1 cellular context compared by ENCODE assay signal in the genomic region with DNA sequence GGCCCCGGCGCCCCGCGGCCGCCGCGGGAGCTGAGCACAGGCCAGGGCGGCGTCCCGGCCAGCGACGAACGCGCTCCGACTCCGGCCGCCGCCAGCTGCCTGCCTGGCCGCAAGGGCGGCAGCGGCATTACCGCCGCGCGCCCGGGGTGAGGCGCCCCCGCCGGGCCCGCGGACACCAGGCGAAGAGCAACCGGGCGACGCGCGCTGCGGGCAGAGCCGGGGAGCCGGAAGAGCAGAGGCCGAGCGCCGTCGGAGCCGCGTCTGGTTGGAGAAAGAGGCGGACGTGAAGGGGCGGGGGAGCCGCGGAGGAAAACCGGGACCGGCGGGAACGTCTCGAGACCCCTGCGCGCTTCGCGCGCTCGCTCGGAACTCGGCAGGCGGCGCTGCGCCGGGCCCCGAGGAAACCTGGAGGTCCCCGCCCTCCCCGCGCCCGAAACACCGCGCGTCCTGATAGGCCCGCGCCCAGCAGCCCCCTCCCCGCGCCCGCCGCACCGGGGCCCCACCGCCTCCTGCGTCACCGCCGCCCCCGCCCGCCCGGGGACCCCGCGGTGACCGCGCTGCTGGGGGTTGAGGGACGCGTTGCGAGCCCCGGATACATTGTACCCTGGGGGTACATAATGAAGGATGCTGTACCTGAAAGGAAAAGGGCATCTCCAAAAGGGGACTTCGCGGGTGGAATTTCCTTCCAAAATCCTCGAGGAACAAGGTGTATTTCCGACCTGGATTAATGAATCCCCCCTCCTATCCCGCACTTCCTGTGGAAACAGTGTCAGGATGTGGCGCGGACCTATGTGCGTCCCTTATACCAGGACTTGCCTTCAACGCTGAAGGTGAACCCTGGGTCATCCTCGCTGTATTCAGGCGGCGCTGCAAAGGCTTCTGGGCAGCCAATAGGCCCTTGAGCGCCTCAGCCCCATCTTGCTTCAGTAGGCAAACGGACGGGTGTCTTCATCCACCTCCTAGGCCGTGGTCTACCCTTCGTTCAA.
TF ChIP-seq lines count a peak whose summit lies in the region.

No MANE protein-coding gene starts in this region.

TF ChIP-seq in GM12878, 131 proteins besides CTCF, POLR2A, EP300 and RAD21 (continued from another document and continues in another):
- TF ChIP-seq, protein P1, sequence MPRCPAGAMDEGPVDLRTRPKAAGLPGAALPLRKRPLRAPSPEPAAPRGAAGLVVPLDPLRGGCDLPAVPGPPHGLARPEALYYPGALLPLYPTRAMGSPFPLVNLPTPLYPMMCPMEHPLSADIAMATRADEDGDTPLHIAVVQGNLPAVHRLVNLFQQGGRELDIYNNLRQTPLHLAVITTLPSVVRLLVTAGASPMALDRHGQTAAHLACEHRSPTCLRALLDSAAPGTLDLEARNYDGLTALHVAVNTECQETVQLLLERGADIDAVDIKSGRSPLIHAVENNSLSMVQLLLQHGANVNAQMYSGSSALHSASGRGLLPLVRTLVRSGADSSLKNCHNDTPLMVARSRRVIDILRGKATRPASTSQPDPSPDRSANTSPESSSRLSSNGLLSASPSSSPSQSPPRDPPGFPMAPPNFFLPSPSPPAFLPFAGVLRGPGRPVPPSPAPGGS (IDR thresholded peaks at IDR 0.05; ENCODE audit: borderline replicate concordance, insufficient read depth, low read depth, low read length, poor library complexity, severe bottlenecking) = peak; percentile 56
- TF ChIP-seq HCFC1 (IDR thresholded peaks at IDR 0.05; ENCODE audit: low read length) = 0 out of 2 replicates have a peak, but pooled peaks have one; percentile 24
- TF ChIP-seq HDAC2 (IDR thresholded peaks at IDR 0.05) = no peak
- no peak for TF ChIP-seq SREBF1 (IDR thresholded peaks at IDR 0.05; ENCODE audit: low read length)
- TF ChIP-seq, protein P2, sequence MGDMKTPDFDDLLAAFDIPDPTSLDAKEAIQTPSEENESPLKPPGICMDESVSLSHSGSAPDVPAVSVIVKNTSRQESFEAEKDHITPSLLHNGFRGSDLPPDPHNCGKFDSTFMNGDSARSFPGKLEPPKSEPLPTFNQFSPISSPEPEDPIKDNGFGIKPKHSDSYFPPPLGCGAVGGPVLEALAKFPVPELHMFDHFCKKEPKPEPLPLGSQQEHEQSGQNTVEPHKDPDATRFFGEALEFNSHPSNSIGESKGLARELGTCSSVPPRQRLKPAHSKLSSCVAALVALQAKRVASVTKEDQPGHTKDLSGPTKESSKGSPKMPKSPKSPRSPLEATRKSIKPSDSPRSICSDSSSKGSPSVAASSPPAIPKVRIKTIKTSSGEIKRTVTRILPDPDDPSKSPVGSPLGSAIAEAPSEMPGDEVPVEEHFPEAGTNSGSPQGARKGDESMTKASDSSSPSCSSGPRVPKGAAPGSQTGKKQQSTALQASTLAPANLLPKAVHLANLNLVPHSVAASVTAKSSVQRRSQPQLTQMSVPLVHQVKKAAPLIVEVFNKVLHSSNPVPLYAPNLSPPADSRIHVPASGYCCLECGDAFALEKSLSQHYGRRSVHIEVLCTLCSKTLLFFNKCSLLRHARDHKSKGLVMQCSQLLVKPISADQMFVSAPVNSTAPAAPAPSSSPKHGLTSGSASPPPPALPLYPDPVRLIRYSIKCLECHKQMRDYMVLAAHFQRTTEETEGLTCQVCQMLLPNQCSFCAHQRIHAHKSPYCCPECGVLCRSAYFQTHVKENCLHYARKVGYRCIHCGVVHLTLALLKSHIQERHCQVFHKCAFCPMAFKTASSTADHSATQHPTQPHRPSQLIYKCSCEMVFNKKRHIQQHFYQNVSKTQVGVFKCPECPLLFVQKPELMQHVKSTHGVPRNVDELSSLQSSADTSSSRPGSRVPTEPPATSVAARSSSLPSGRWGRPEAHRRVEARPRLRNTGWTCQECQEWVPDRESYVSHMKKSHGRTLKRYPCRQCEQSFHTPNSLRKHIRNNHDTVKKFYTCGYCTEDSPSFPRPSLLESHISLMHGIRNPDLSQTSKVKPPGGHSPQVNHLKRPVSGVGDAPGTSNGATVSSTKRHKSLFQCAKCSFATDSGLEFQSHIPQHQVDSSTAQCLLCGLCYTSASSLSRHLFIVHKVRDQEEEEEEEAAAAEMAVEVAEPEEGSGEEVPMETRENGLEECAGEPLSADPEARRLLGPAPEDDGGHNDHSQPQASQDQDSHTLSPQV (IDR thresholded peaks at IDR 0.05) = 0 out of 2 replicates have a peak, but pooled peaks have one; percentile 9
- 0 out of 2 replicates have a peak, but pooled peaks have one; percentile 25 for TF ChIP-seq CHD2 (IDR thresholded peaks at IDR 0.05; ENCODE audit: borderline replicate concordance, low read depth, low read length)
- TF ChIP-seq POLR2AphosphoS2 (IDR thresholded peaks at IDR 0.05; ENCODE audit: low read depth, low read length) = 0 out of 2 replicates have a peak, but pooled peaks have one; percentile 26
- TF ChIP-seq ZNF274 (IDR thresholded peaks at IDR 0.05; ENCODE audit: insufficient read depth, insufficient read length) = no peak
- TF ChIP-seq IKZF1 (conservative IDR thresholded peaks at IDR 0.05) = peak; percentile 95
- TF ChIP-seq NRF1 (conservative IDR thresholded peaks at IDR 0.05; ENCODE audit: low read depth, low read length) = no peak
- no peak for TF ChIP-seq TCF12 (IDR thresholded peaks at IDR 0.05; ENCODE audit: low read depth, low read length)
- no peak for TF ChIP-seq NFIC (IDR thresholded peaks at IDR 0.05; ENCODE audit: low read depth, low read length)
- TF ChIP-seq IRF4 (IDR thresholded peaks at IDR 0.05; ENCODE audit: low read depth, low read length) = no peak
- TF ChIP-seq, protein P3, sequence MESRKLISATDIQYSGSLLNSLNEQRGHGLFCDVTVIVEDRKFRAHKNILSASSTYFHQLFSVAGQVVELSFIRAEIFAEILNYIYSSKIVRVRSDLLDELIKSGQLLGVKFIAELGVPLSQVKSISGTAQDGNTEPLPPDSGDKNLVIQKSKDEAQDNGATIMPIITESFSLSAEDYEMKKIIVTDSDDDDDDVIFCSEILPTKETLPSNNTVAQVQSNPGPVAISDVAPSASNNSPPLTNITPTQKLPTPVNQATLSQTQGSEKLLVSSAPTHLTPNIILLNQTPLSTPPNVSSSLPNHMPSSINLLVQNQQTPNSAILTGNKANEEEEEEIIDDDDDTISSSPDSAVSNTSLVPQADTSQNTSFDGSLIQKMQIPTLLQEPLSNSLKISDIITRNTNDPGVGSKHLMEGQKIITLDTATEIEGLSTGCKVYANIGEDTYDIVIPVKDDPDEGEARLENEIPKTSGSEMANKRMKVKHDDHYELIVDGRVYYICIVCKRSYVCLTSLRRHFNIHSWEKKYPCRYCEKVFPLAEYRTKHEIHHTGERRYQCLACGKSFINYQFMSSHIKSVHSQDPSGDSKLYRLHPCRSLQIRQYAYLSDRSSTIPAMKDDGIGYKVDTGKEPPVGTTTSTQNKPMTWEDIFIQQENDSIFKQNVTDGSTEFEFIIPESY (IDR thresholded peaks at IDR 0.05) = no peak
- no peak for TF ChIP-seq BRCA1 (IDR thresholded peaks at IDR 0.05; ENCODE audit: low read depth, low read length)
- peak; percentile 43; the same call in 1 of the 2 replicates for TF ChIP-seq PAX5 (IDR thresholded peaks at IDR 0.05; ENCODE audit: borderline replicate concordance, low read depth, low read length)
- peak; percentile 81; the same call in 1 of the 2 replicates for TF ChIP-seq ZSCAN29 (IDR thresholded peaks at IDR 0.05)
- TF ChIP-seq HDAC6 (IDR thresholded peaks at IDR 0.05; ENCODE audit: unreplicated experiment) = peak; percentile 54
- 0 out of 2 replicates have a peak, but pooled peaks have one; percentile 15 for TF ChIP-seq CBFB (IDR thresholded peaks at IDR 0.05; ENCODE audit: low read depth)
- peak; percentile 58 to 65; a peak in 3 of 4 replicates for TF ChIP-seq IKZF2 (IDR thresholded peaks at IDR 0.05)
- TF ChIP-seq, protein P4, sequence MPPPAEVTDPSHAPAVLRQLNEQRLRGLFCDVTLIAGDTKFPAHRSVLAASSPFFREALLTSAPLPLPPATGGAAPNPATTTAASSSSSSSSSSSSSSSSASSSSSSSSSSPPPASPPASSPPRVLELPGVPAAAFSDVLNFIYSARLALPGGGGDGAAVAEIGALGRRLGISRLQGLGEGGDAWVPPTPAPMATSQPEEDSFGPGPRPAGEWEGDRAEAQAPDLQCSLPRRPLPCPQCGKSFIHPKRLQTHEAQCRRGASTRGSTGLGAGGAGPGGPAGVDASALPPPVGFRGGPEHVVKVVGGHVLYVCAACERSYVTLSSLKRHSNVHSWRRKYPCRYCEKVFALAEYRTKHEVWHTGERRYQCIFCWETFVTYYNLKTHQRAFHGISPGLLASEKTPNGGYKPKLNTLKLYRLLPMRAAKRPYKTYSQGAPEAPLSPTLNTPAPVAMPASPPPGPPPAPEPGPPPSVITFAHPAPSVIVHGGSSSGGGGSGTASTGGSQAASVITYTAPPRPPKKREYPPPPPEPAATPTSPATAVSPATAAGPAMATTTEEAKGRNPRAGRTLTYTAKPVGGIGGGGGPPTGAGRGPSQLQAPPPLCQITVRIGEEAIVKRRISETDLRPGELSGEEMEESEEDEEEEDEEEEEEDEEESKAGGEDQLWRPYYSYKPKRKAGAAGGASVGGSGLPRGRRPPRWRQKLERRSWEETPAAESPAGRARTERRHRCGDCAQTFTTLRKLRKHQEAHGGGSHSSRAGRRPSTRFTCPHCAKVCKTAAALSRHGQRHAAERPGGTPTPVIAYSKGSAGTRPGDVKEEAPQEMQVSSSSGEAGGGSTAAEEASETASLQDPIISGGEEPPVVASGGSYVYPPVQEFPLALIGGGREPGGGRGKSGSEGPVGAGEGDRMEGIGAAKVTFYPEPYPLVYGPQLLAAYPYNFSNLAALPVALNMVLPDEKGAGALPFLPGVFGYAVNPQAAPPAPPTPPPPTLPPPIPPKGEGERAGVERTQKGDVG (CRISPR knock-in tag; IDR thresholded peaks at IDR 0.05) = no peak
- 0 out of 2 replicates have a peak, but pooled peaks have one; percentile 11 for TF ChIP-seq SIN3A (IDR thresholded peaks at IDR 0.05; ENCODE audit: low read depth, low read length)
- TF ChIP-seq, protein P5, sequence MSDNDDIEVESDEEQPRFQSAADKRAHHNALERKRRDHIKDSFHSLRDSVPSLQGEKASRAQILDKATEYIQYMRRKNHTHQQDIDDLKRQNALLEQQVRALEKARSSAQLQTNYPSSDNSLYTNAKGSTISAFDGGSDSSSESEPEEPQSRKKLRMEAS (IDR thresholded peaks at IDR 0.05; ENCODE audit: low read depth, low read length) = peak; percentile 10; the same call in 1 of the 2 replicates
- TF ChIP-seq NR2F1 (conservative IDR thresholded peaks at IDR 0.05) = peak; percentile 74
- no peak for TF ChIP-seq SIX5 (IDR thresholded peaks at IDR 0.05; ENCODE audit: low read depth, low read length, severe bottlenecking)
- peak; percentile 8; the same call in 2 of the 3 replicates for TF ChIP-seq POU2F2 (IDR thresholded peaks at IDR 0.05; ENCODE audit: borderline replicate concordance, low read depth, low read length)
- 0 out of 2 replicates have a peak, but pooled peaks have one; percentile 18 for TF ChIP-seq HDGF (IDR thresholded peaks at IDR 0.05)
- no peak for TF ChIP-seq FOS (IDR thresholded peaks at IDR 0.05; ENCODE audit: borderline replicate concordance, extremely low read depth, insufficient read length)
- peak; percentile 48; the same call in 1 of the 2 replicates for TF ChIP-seq CREM (IDR thresholded peaks at IDR 0.05; ENCODE audit: low read depth)
- TF ChIP-seq BMI1 (IDR thresholded peaks at IDR 0.05; ENCODE audit: borderline replicate concordance) = no peak
- TF ChIP-seq KLF5 (IDR thresholded peaks at IDR 0.05; ENCODE audit: partially characterized antibody) = no peak
- TF ChIP-seq NBN (IDR thresholded peaks at IDR 0.05) = 0 out of 2 replicates have a peak, but pooled peaks have one; percentile 66
- no peak for TF ChIP-seq ZNF384 (IDR thresholded peaks at IDR 0.05; ENCODE audit: borderline replicate concordance, low read depth, low read length)
- TF ChIP-seq, protein P6, sequence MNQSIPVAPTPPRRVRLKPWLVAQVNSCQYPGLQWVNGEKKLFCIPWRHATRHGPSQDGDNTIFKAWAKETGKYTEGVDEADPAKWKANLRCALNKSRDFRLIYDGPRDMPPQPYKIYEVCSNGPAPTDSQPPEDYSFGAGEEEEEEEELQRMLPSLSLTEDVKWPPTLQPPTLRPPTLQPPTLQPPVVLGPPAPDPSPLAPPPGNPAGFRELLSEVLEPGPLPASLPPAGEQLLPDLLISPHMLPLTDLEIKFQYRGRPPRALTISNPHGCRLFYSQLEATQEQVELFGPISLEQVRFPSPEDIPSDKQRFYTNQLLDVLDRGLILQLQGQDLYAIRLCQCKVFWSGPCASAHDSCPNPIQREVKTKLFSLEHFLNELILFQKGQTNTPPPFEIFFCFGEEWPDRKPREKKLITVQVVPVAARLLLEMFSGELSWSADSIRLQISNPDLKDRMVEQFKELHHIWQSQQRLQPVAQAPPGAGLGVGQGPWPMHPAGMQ (IDR thresholded peaks at IDR 0.05; ENCODE audit: borderline replicate concordance) = no peak
- no peak for TF ChIP-seq MYB (IDR thresholded peaks at IDR 0.05; ENCODE audit: borderline replicate concordance, low read depth, low read length)
- TF ChIP-seq ASH2L (IDR thresholded peaks at IDR 0.05; ENCODE audit: borderline replicate concordance, low read depth) = peak; percentile 55; the same call in 1 of the 2 replicates
- no peak for TF ChIP-seq EZH2 (IDR thresholded peaks at IDR 0.05; ENCODE audit: borderline replicate concordance, control insufficient read depth, low read depth, low read length)
- no peak for TF ChIP-seq PML (IDR thresholded peaks at IDR 0.05; ENCODE audit: low read length)
- TF ChIP-seq JUND (IDR thresholded peaks at IDR 0.05; ENCODE audit: low read depth, low read length) = no peak
- TF ChIP-seq MYC (IDR thresholded peaks at IDR 0.05; ENCODE audit: insufficient read depth, insufficient read length, insufficient replicate concordance, low read length, severe bottlenecking) = no peak
- TF ChIP-seq, protein P7, sequence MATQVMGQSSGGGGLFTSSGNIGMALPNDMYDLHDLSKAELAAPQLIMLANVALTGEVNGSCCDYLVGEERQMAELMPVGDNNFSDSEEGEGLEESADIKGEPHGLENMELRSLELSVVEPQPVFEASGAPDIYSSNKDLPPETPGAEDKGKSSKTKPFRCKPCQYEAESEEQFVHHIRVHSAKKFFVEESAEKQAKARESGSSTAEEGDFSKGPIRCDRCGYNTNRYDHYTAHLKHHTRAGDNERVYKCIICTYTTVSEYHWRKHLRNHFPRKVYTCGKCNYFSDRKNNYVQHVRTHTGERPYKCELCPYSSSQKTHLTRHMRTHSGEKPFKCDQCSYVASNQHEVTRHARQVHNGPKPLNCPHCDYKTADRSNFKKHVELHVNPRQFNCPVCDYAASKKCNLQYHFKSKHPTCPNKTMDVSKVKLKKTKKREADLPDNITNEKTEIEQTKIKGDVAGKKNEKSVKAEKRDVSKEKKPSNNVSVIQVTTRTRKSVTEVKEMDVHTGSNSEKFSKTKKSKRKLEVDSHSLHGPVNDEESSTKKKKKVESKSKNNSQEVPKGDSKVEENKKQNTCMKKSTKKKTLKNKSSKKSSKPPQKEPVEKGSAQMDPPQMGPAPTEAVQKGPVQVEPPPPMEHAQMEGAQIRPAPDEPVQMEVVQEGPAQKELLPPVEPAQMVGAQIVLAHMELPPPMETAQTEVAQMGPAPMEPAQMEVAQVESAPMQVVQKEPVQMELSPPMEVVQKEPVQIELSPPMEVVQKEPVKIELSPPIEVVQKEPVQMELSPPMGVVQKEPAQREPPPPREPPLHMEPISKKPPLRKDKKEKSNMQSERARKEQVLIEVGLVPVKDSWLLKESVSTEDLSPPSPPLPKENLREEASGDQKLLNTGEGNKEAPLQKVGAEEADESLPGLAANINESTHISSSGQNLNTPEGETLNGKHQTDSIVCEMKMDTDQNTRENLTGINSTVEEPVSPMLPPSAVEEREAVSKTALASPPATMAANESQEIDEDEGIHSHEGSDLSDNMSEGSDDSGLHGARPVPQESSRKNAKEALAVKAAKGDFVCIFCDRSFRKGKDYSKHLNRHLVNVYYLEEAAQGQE (IDR thresholded peaks at IDR 0.05; ENCODE audit: low read depth, low read length) = no peak
- peak; percentile 46; the same call in 1 of the 2 replicates for TF ChIP-seq TAF1 (IDR thresholded peaks at IDR 0.05; ENCODE audit: borderline replicate concordance, low read depth, low read length)
- no peak; a peak in 1 of 4 replicates for TF ChIP-seq ETV6 (conservative IDR thresholded peaks at IDR 0.05 in 1 of 2, IDR thresholded peaks at IDR 0.05 in 1 of 2; ENCODE audit: borderline replicate concordance in 1 of 2, low read depth in 1 of 2)
